18 cellular contexts compared by ENCODE assay signal in genomic region chr18:7366597-7366996, GRCh38.
A peak's percentile ranks its signal among the peaks of the same experiment; 100 is the strongest.
DNase-seq lines count a peak whose midpoint lies in the region; ATAC-seq, FAIRE-seq and TF ChIP-seq lines count a peak whose summit lies in the region.
"Had no signal": no experiment of that assay in that cellular context is flagged by ENCODE, and none has a peak within 500 bp of the region (broad histone marks: within the 10 kb centered on the region; RNA-seq: fewer than 3 reads in every experiment).

No MANE protein-coding gene starts in this region.

- peaks cover 8% of the 10 kb centered on the region for H3K4me1 Mint-ChIP-seq in endodermal cell
- H3K4me1 Mint-ChIP-seq in osteocyte (ENCODE audit: unreplicated experiment): no peaks in the 10 kb centered on the region

- ATAC-seq in HepG2: peak; percentile 57
- ATAC-seq in right lobe of liver: no peak
- ATAC-seq in HG02763 (IDR thresholded peaks at IDR 0.05; ENCODE audit: unreplicated experiment): no peak

- H3K79me2 ChIP-seq in HepG2 (ENCODE audit: insufficient read depth, low read length): no peaks in the 10 kb centered on the region

- no peak for TF ChIP-seq RAD21 in HepG2 (CRISPR knock-in tag; IDR thresholded peaks at IDR 0.05)

- H3K27ac Mint-ChIP-seq in endodermal cell (no peak overlapping the region), osteocyte (ENCODE audit: unreplicated experiment) (no peak overlapping the region)

- H3K9ac ChIP-seq in HepG2 (ENCODE audit: insufficient read depth, low read depth, low read length): no peak overlapping the region
- no peak overlapping the region for H3K9ac ChIP-seq in endodermal cell (ENCODE audit: extremely low read depth, low read length, poor library complexity, severe bottlenecking)
- H3K9ac ChIP-seq: GM23248 had no signal

- POLR2A ChIA-PET in HepG2 (lab: Yijun Ruan, JAX): no interaction called here

- H3K9me3 Mint-ChIP-seq in endodermal cell (peaks cover 11% of the 10 kb centered on the region), osteocyte (ENCODE audit: unreplicated experiment) (peaks cover 4% of the 10 kb centered on the region)

- H3K4me2 ChIP-seq in HepG2 (ENCODE audit: low read depth, low read length): no peak overlapping the region

- DNase-seq in HepG2 (ENCODE audit: low spot score) (no peak), right lobe of liver (no peak), NCI-H82 (lab: John Stamatoyannopoulos, UW) (peak; percentile 87), endodermal cell (peak; percentile 53), suprapubic skin (ENCODE audit: low spot score in 2 of 2) (no peak), osteocyte (ENCODE audit: extremely low spot score, unreplicated experiment) (no peak)
- DNase-seq: C1 segment of cervical spinal cord; DMS 273 treated with DMSO at 0.1 percent for 48 hours; GM23248; HCEC 1CT; NCI-H1417; NCI-H187 treated with DMSO at 0.1 percent for 48 hours; NCI-H510A; NK-92 treated with Interleukin-12 subunit alpha and Interleukin-12 subunit beta, amount 100 ng/mL, for 24 hours; SJCRH30 had no signal

- H3K9me3 ChIP-seq in HepG2 (ENCODE audit: low read length) (no peaks in the 10 kb centered on the region), right lobe of liver (no peaks in the 10 kb centered on the region), endodermal cell (ENCODE audit: control insufficient read depth, low read length) (peaks cover 7% of the 10 kb centered on the region), suprapubic skin (no peaks in the 10 kb centered on the region)
- H3K9me3 ChIP-seq: SJCRH30 had no signal

- no peaks in the 10 kb centered on the region for H3K4me1 ChIP-seq in HepG2 (ENCODE audit: insufficient read depth, low read length)
- H3K4me1 ChIP-seq in right lobe of liver: no peaks in the 10 kb centered on the region
- H3K4me1 ChIP-seq in endodermal cell (ENCODE audit: control insufficient read depth, insufficient read depth, low read length): no peaks in the 10 kb centered on the region
- no peaks in the 10 kb centered on the region for H3K4me1 ChIP-seq in suprapubic skin
- H3K4me1 ChIP-seq: SJCRH30 had no signal

- CTCF ChIA-PET in HepG2 (lab: Yijun Ruan, JAX; ENCODE audit: low intra/inter-chr PET ratio, low total read pairs): no interaction called here

- no peaks in the 10 kb centered on the region; a peak in 2 of 5 replicates for H3K27me3 ChIP-seq in HepG2 (ENCODE audit: control insufficient read depth in 1 of 2, insufficient read depth in 2 of 2, low read length in 2 of 2)
- H3K27me3 ChIP-seq in right lobe of liver: no peaks in the 10 kb centered on the region
- H3K27me3 ChIP-seq in endodermal cell (ENCODE audit: control insufficient read depth, insufficient read depth, low read length, poor library complexity, severe bottlenecking): no peaks in the 10 kb centered on the region
- no peaks in the 10 kb centered on the region for H3K27me3 ChIP-seq in suprapubic skin
- H3K27me3 ChIP-seq: SJCRH30 had no signal

- TF ChIP-seq CTCF in HepG2 (CRISPR knock-in tag; IDR thresholded peaks at IDR 0.05) (no peak), right lobe of liver (IDR thresholded peaks at IDR 0.05) (no peak), endodermal cell (conservative IDR thresholded peaks at IDR 0.05) (no peak), suprapubic skin (IDR thresholded peaks at IDR 0.05) (no peak), osteocyte (IDR thresholded peaks at IDR 0.05) (no peak)

- H3K36me3 Mint-ChIP-seq in endodermal cell (ENCODE audit: low read depth) (no peaks in the 10 kb centered on the region), osteocyte (ENCODE audit: unreplicated experiment) (no peaks in the 10 kb centered on the region)

- WGBS in HepG2 (ENCODE audit: low lambda C conversion rate): 22% methylated on average over 6 of the region's 7 CpGs
- WGBS in right lobe of liver (ENCODE audit: insufficient coverage, low coverage, low lambda C conversion rate, missing lambda C conversion rate): 17% methylated on average over 2 of the region's 7 CpGs
- WGBS in endodermal cell (ENCODE audit: insufficient coverage in 1 of 2, insufficient read length in 1 of 2), 2 experiments: 90% methylated on average over 3 to 7 of the region's 7 CpGs
- WGBS in suprapubic skin: 77% methylated on average over 6 of the region's 7 CpGs

- no peak overlapping the region for H3K4me3 Mint-ChIP-seq in endodermal cell
- H3K4me3 Mint-ChIP-seq in osteocyte (ENCODE audit: unreplicated experiment): no peak overlapping the region

- H2AFZ ChIP-seq in HepG2 (ENCODE audit: low read length): no peak overlapping the region
- H2AFZ ChIP-seq: GM23248 had no signal

- intact Hi-C loops in HepG2 (cut with micrococcal nuclease; ENCODE audit: unreplicated experiment) (loop anchor here (5.0 kb wide), 1 partner anchor 201 kb away; the partner anchor contains the start of gene PTPRM), right lobe of liver (cut with DNase I) (no loop called here)

- H3K27me3 Mint-ChIP-seq in endodermal cell (ENCODE audit: insufficient read depth): no peaks in the 10 kb centered on the region
- peaks cover 2% of the 10 kb centered on the region for H3K27me3 Mint-ChIP-seq in osteocyte (ENCODE audit: unreplicated experiment)

- TF ChIP-seq EP300 in HepG2 (IDR thresholded peaks at IDR 0.05; ENCODE audit: low read depth in 2 of 2, low read length in 2 of 2): no peak
- no peak for TF ChIP-seq EP300 in HepG2 (CRISPR knock-in tag; IDR thresholded peaks at IDR 0.05; ENCODE audit: borderline replicate concordance)
- TF ChIP-seq EP300 in suprapubic skin (IDR thresholded peaks at IDR 0.05): no peak

- H3K27ac ChIP-seq in HepG2 (ENCODE audit: extremely low read length, insufficient read depth, low read length): no peak overlapping the region
- H3K27ac ChIP-seq in right lobe of liver: no peak overlapping the region
- no peak overlapping the region for H3K27ac ChIP-seq in endodermal cell (ENCODE audit: low read depth, low read length)
- no peak overlapping the region for H3K27ac ChIP-seq in suprapubic skin
- H3K27ac ChIP-seq: GM23248, RWPE1, SJCRH30 had no signal

- FAIRE-seq in HepG2 (lab: Jason Lieb, UNC): no peak
- FAIRE-seq: GM12892 had no signal

- in situ Hi-C loops in HepG2 (cut with HindIII; ENCODE audit: extremely low pct_ligation_motif_present, low pct_unique_long_range_greater_than_20kb): no loop called here

- no peaks in the 10 kb centered on the region for H3K36me3 ChIP-seq in HepG2 (replicated peaks in 1 of 2; ENCODE audit: control insufficient read depth in 1 of 2, insufficient read depth in 2 of 2, low read length in 2 of 2)
- no peaks in the 10 kb centered on the region for H3K36me3 ChIP-seq in right lobe of liver
- no peaks in the 10 kb centered on the region for H3K36me3 ChIP-seq in endodermal cell (ENCODE audit: control insufficient read depth, insufficient read depth, low read length)
- no peaks in the 10 kb centered on the region for H3K36me3 ChIP-seq in suprapubic skin
- H3K36me3 ChIP-seq: SJCRH30 had no signal

- TF ChIP-seq POLR2A in HepG2 (IDR thresholded peaks at IDR 0.05; ENCODE audit: insufficient read depth in 1 of 2, low read depth in 2 of 2, low read length in 2 of 2): no peak
- TF ChIP-seq POLR2A in right lobe of liver (IDR thresholded peaks at IDR 0.05): no peak
- TF ChIP-seq POLR2A in suprapubic skin (IDR thresholded peaks at IDR 0.05): no peak

- BruUV-seq in HepG2 (replicated peaks; lab: Mats Ljungman, UMichigan): no TSS peak

- no peaks in the 10 kb centered on the region for H4K20me1 ChIP-seq in HepG2 (ENCODE audit: insufficient read depth, low read length)

- H3K4me3 ChIP-seq in HepG2 (replicated peaks in 1 of 3; ENCODE audit: insufficient read depth in 1 of 3, low read depth in 2 of 3, low read length in 3 of 3): no peak overlapping the region
- no peak overlapping the region for H3K4me3 ChIP-seq in right lobe of liver
- H3K4me3 ChIP-seq in endodermal cell (ENCODE audit: low read length): no peak overlapping the region
- no peak overlapping the region for H3K4me3 ChIP-seq in suprapubic skin
- H3K4me3 ChIP-seq: GM23248, SJCRH30 had no signal

TF ChIP-seq in HepG2, 621 proteins besides CTCF, POLR2A, EP300 and RAD21 (continues in another document):
- no peak for TF ChIP-seq ZNF639 (CRISPR knock-in tag; conservative IDR thresholded peaks at IDR 0.05)
- no peak for TF ChIP-seq PRDM15 (CRISPR knock-in tag; IDR thresholded peaks at IDR 0.05)
- TF ChIP-seq ZNF446 (CRISPR knock-in tag; IDR thresholded peaks at IDR 0.05): no peak

Comparison
In these comparisons a context has a peak if more than half of its experiments do, and no peak if none do; other contexts are left out.
1. DNase-seq: peak in NCI-H82 (single experiment) and endodermal cell (single experiment); none in HepG2 (single experiment), right lobe of liver (0 of 3), suprapubic skin (0 of 2) and osteocyte (single experiment).